ENCODE assay signal across 10 cellular contexts in the genomic region with DNA sequence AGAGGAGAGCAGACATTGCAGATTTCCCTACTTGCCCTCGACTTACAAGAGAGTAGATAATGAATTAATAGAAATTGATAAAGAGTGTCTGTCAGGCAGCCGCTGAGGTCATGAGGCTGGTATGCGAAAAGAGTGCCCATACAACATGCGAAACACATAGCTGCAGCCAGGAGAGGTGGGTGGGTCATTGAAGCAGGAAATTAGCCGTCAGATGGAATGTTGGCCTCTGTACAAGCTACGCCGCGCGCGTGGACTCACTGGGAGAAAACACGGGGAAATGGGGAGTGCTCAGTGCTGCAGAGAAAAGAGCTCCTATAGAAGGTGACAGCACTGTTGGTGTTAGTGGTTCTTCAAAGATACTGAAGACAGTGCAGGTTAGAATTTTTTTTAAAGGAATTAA.
A peak's percentile ranks its signal among the peaks of the same experiment; 100 is the strongest.
DNase-seq lines count a peak whose midpoint lies in the region; ATAC-seq and TF ChIP-seq lines count a peak whose summit lies in the region.
"Had no signal": no experiment of that assay in that cellular context is flagged by ENCODE, and none has a peak within 500 bp of the region (broad histone marks: within the 10 kb centered on the region; RNA-seq: fewer than 3 reads in every experiment).

No MANE protein-coding gene starts in this region.

- WGBS in trophoblast cell (ENCODE audit: extremely low coverage, insufficient coverage, insufficient read length) = no CpG with 5 or more reads among the region's 11 CpGs

- ATAC-seq in GM19023 (IDR thresholded peaks at IDR 0.05; ENCODE audit: unreplicated experiment) = no peak

- no TSS peak for BruUV-seq in Calu3 (replicated peaks; lab: Mats Ljungman, UMichigan)

- peak overlapping the region; percentile 65 for H3K9ac ChIP-seq in adipocyte (ENCODE audit: low read length)
- no peak overlapping the region for H3K9ac ChIP-seq in trophoblast cell (ENCODE audit: low read length)

- no peaks in the 10 kb centered on the region for H3K79me2 ChIP-seq in trophoblast cell (ENCODE audit: control insufficient read depth, insufficient read depth, low read length, poor library complexity)

- CTCF ChIA-PET in Calu3 (lab: Charles Lee) = interaction anchor here (0.6 kb wide), 1 partner anchor 126 kb away, joined by 5 read pairs; no protein-coding TSS in a partner anchor
- CTCF ChIA-PET in HEK293T (lab: Yijun Ruan, JAX) = no interaction called here

- H3K36me3 Mint-ChIP-seq in Calu3 (ENCODE audit: insufficient read depth, unreplicated experiment) = peaks cover 6% of the 10 kb centered on the region
- no peaks in the 10 kb centered on the region for H3K36me3 Mint-ChIP-seq in activated CD4-positive, alpha-beta T cell treated with anti-CD3 and anti-CD28 coated beads, Interleukin-2, amount 10 ng/mL, durations not matched to agents 24 days and 14 days (ENCODE audit: low read depth)

- peaks cover 22% of the 10 kb centered on the region for H3K4me1 ChIP-seq in adipocyte (ENCODE audit: control insufficient read depth, insufficient read depth, low read length)
- H3K4me1 ChIP-seq in cardiac muscle cell (ENCODE audit: low read depth) = peaks cover 33% of the 10 kb centered on the region
- peaks cover 3 to 5% of the 10 kb centered on the region in 2 experiments for H3K4me1 ChIP-seq in trophoblast cell (ENCODE audit: control insufficient read depth in 1 of 2, insufficient read depth in 2 of 2, low read length in 2 of 2)

- H3K36me3 ChIP-seq in adipocyte (ENCODE audit: control insufficient read depth, insufficient read depth, low read length, severe bottlenecking) (no peaks in the 10 kb centered on the region), cardiac muscle cell (no peaks in the 10 kb centered on the region), trophoblast cell (ENCODE audit: control insufficient read depth in 1 of 2, insufficient read depth in 2 of 2, low read length in 2 of 2) (no peaks in the 10 kb centered on the region)

- H3K23ac ChIP-seq in trophoblast cell (ENCODE audit: low read length) = no peak overlapping the region

- H3K27me3 ChIP-seq in adipocyte (replicated peaks; ENCODE audit: control insufficient read depth, insufficient read depth, low read length) (no peaks in the 10 kb centered on the region), cardiac muscle cell (no peaks in the 10 kb centered on the region), trophoblast cell (ENCODE audit: insufficient read depth, low read length) (no peaks in the 10 kb centered on the region)

- H2AK5ac ChIP-seq in trophoblast cell (ENCODE audit: low read length) = no peak overlapping the region

- no peaks in the 10 kb centered on the region for H3K27me3 Mint-ChIP-seq in Calu3 (ENCODE audit: unreplicated experiment)
- H3K27me3 Mint-ChIP-seq in activated CD4-positive, alpha-beta T cell treated with anti-CD3 and anti-CD28 coated beads, Interleukin-2, amount 10 ng/mL, durations not matched to agents 24 days and 14 days = no peaks in the 10 kb centered on the region
- H3K27me3 Mint-ChIP-seq: memory B cell had no signal

- no peak overlapping the region for H2BK12ac ChIP-seq in trophoblast cell (ENCODE audit: low read length)

- H3K79me1 ChIP-seq in trophoblast cell (ENCODE audit: low read length) = peaks cover 3% of the 10 kb centered on the region

- H3K9me3 Mint-ChIP-seq in Calu3 (ENCODE audit: low read depth, unreplicated experiment) = no peaks in the 10 kb centered on the region
- H3K9me3 Mint-ChIP-seq in activated CD4-positive, alpha-beta T cell treated with anti-CD3 and anti-CD28 coated beads, Interleukin-2, amount 10 ng/mL, durations not matched to agents 24 days and 14 days = peaks cover 3% of the 10 kb centered on the region
- H3K9me3 Mint-ChIP-seq: memory B cell had no signal

- H3K27ac Mint-ChIP-seq in Calu3 (ENCODE audit: unreplicated experiment) = peak overlapping the region; percentile 73
- H3K27ac Mint-ChIP-seq in activated CD4-positive, alpha-beta T cell treated with anti-CD3 and anti-CD28 coated beads, Interleukin-2, amount 10 ng/mL, durations not matched to agents 24 days and 14 days = no peak overlapping the region
- H3K27ac Mint-ChIP-seq: memory B cell had no signal

- no peak overlapping the region for H2BK5ac ChIP-seq in trophoblast cell (ENCODE audit: low read depth, low read length, poor library complexity)

- TF ChIP-seq CTCF in Calu3 (IDR thresholded peaks at IDR 0.05; ENCODE audit: unreplicated experiment) (no peak), cardiac muscle cell (IDR thresholded peaks at IDR 0.05; ENCODE audit: low read depth, low read length) (no peak)

- H3K9me3 ChIP-seq in adipocyte (ENCODE audit: control insufficient read depth, low read length) (no peaks in the 10 kb centered on the region), cardiac muscle cell (ENCODE audit: low read depth) (no peaks in the 10 kb centered on the region), trophoblast cell (ENCODE audit: insufficient read depth, low read depth, low read length) (no peaks in the 10 kb centered on the region)

- peak overlapping the region; percentile 52 for H3K4me2 ChIP-seq in trophoblast cell (ENCODE audit: low read length)
- H3K4me2 ChIP-seq: PC-9 had no signal

- POLR2A ChIA-PET in HEK293T (lab: Yijun Ruan, JAX) = no interaction called here

- intact Hi-C loops in Calu3 (cut with micrococcal nuclease; ENCODE audit: unreplicated experiment) = loop anchor here (5.0 kb wide), 1 partner anchor 69 kb away; no protein-coding TSS in a partner anchor
- intact Hi-C loops in activated CD4-positive, alpha-beta T cell treated with anti-CD3 and anti-CD28 coated beads, Interleukin-2, amount 10 ng/mL, durations not matched to agents 24 days and 14 days (cut with micrococcal nuclease) = no loop called here

- no peak overlapping the region for H3K18ac ChIP-seq in trophoblast cell (ENCODE audit: low read length)

- no peak overlapping the region for H2AFZ ChIP-seq in trophoblast cell (ENCODE audit: insufficient read depth, low read length, poor library complexity)
- H2AFZ ChIP-seq: PC-9 had no signal

- H3K4me1 Mint-ChIP-seq in Calu3 (ENCODE audit: low read depth, unreplicated experiment) = peaks cover 19% of the 10 kb centered on the region
- H3K4me1 Mint-ChIP-seq in activated CD4-positive, alpha-beta T cell treated with anti-CD3 and anti-CD28 coated beads, Interleukin-2, amount 10 ng/mL, durations not matched to agents 24 days and 14 days = peaks cover 12% of the 10 kb centered on the region

- H3K4me3 Mint-ChIP-seq in Calu3 (ENCODE audit: low read depth, unreplicated experiment) = peak overlapping the region; percentile 67
- H3K4me3 Mint-ChIP-seq in activated CD4-positive, alpha-beta T cell treated with anti-CD3 and anti-CD28 coated beads, Interleukin-2, amount 10 ng/mL, durations not matched to agents 24 days and 14 days = no peak overlapping the region
- H3K4me3 Mint-ChIP-seq: memory B cell had no signal

- no peak overlapping the region for H4K8ac ChIP-seq in trophoblast cell (ENCODE audit: low read depth, low read length)

- peak; percentile 62 for DNase-seq in Calu3
- DNase-seq in adipocyte (ENCODE audit: low read depth) = peak; percentile 89
- peak; percentile 78 to 90 for DNase-seq in cardiac muscle cell (ENCODE audit: low read depth in 1 of 2, low spot score in 1 of 2)
- peak; percentile 62 to 75 for DNase-seq in trophoblast cell
- no peak for DNase-seq in stimulated activated CD4-positive, alpha-beta T cell treated with anti-CD3 and anti-CD28 coated beads, Interleukin-2, amount 100 ng/mL, for 24 hours
- DNase-seq in activated CD4-positive, alpha-beta T cell treated with anti-CD3 and anti-CD28 coated beads, Interleukin-2, amount 10 ng/mL, durations not matched to agents 24 days and 14 days = no peak
- no peak for DNase-seq in HEK293T (ENCODE audit: extremely low spot score)

- no peak overlapping the region for H3K4ac ChIP-seq in trophoblast cell (ENCODE audit: low read depth, low read length)

- no peak overlapping the region for H2BK120ac ChIP-seq in trophoblast cell (ENCODE audit: insufficient read depth, low read length, poor library complexity)

- H3K4me3 ChIP-seq in adipocyte (ENCODE audit: low read length) (peak overlapping the region; percentile 79), cardiac muscle cell (peak overlapping the region; percentile 10), trophoblast cell (ENCODE audit: low read depth, low read length) (no peak overlapping the region)
- H3K4me3 ChIP-seq: PC-9 had no signal

- no peak overlapping the region for H4K91ac ChIP-seq in trophoblast cell (ENCODE audit: low read depth, low read length)

- no peak overlapping the region for H3K14ac ChIP-seq in trophoblast cell (ENCODE audit: low read length)

- no peak overlapping the region for H4K12ac ChIP-seq in trophoblast cell (ENCODE audit: low read depth, low read length)

- H3K27ac ChIP-seq in cardiac muscle cell = peak overlapping the region; percentile 99
- H3K27ac ChIP-seq in trophoblast cell (ENCODE audit: low read depth, low read length) = peak overlapping the region; percentile 1
- H3K27ac ChIP-seq: PC-9 had no signal

TF ChIP-seq in HEK293T, 16 proteins besides CTCF, POLR2A, EP300 and RAD21:
- no peak for TF ChIP-seq CTBP1 (IDR thresholded peaks at IDR 0.05; ENCODE audit: borderline replicate concordance)
- no peak for TF ChIP-seq FOXK2 (IDR thresholded peaks at IDR 0.05)
- TF ChIP-seq ZNF384 (IDR thresholded peaks at IDR 0.05) = no peak
- TF ChIP-seq FOXA1 (IDR thresholded peaks at IDR 0.05) = no peak
- no peak for TF ChIP-seq TARDBP (IDR thresholded peaks at IDR 0.05)
- no peak for TF ChIP-seq SUZ12 (IDR thresholded peaks at IDR 0.05)
- TF ChIP-seq L3MBTL2 (conservative IDR thresholded peaks at IDR 0.05) = no peak
- no peak for TF ChIP-seq FOXM1 (IDR thresholded peaks at IDR 0.05; ENCODE audit: borderline replicate concordance)
- no peak for TF ChIP-seq HDGF (IDR thresholded peaks at IDR 0.05; ENCODE audit: borderline replicate concordance)
- TF ChIP-seq ELF4 (IDR thresholded peaks at IDR 0.05) = no peak

Comparison
In these comparisons a context has a peak if more than half of its experiments do, and no peak if none do; other contexts are left out.
1. DNase-seq: peak in Calu3 (single experiment), adipocyte (single experiment), cardiac muscle cell (2 of 2) and trophoblast cell (2 of 2); none in stimulated activated CD4-positive, alpha-beta T cell treated with anti-CD3 and anti-CD28 coated beads, Interleukin-2, amount 100 ng/mL, for 24 hours (0 of 2), activated CD4-positive, alpha-beta T cell treated with anti-CD3 and anti-CD28 coated beads, Interleukin-2, amount 10 ng/mL, durations not matched to agents 24 days and 14 days (single experiment) and HEK293T (single experiment).